Comparison of ENCODE assay signal across 8 cellular contexts in the genomic region with DNA sequence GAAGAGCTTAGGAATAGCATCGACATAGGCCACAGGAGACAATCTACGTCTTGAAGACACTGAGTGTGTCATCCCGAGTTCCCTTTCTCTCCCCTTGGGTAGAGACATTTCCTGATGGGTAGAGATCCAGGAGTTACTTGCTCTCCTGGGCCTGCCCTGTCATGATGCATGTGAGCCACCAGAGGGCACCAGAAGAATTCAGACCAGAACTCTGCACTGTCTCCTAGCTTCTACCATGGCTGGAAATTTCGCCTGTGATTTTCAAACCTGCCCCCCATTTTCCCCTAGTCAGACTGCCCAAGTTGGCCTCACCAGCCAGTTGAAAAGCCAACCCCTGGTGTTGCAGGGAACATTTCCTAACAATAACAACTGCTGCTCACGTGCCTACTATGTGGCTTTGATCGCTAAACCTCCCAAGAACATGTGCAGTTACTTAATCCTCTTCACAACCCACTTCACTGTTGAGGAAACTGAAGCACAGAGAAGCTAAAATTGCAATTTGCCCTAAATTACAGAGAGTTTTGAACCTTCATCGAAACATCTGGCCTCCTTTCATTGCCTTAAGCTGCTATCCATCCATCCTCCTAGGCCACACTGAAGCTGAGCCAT. TPM values are rescaled to one million over a fixed set of nuclear protein-coding genes. Genes with fewer than 3 reads are reported as not detected.
DNase-seq lines count a peak whose midpoint lies in the region; ATAC-seq lines count a peak whose summit lies in the region.

No MANE protein-coding gene starts in this region.

- no peaks in the 10 kb centered on the region for H3K27me3 Mint-ChIP-seq in activated CD4-positive, alpha-beta T cell treated with anti-CD3 and anti-CD28 coated beads for 36 hours

- H3K36me3 Mint-ChIP-seq in activated CD4-positive, alpha-beta T cell treated with anti-CD3 and anti-CD28 coated beads for 36 hours (ENCODE audit: low read depth) = no peaks in the 10 kb centered on the region

- intact Hi-C loops in activated CD4-positive, alpha-beta T cell treated with anti-CD3 and anti-CD28 coated beads for 36 hours (cut with DNase I, micrococcal nuclease) = loop anchor here in 1 of 2 experiments (1.0 to 5.0 kb wide), 2 partner anchors 152 to 278 kb away; no protein-coding TSS in a partner anchor

- CTCF ChIA-PET in activated CD4-positive, alpha-beta T cell treated with anti-CD3 and anti-CD28 coated beads for 36 hours (lab: Charles Lee) = interaction anchor here (0.5 to 6.7 kb wide), 24 partner anchors 9 to 1139 kb away, joined by 3 to 59 read pairs (median 3); partner anchors contain the start of gene RPS13

- DNase-seq in AML-193 (lab: John Stamatoyannopoulos, UW) (peak; percentile 52 to 66), NCI-H2196 (lab: John Stamatoyannopoulos, UW; ENCODE audit: unreplicated experiment) (peak; percentile 60), ecto neural progenitor cell (ENCODE audit: low spot score) (peak; percentile 76), lung microvascular endothelial cell (ENCODE audit: low read depth in 2 of 2) (peak; percentile 80 to 86)
- peak; percentile 77 for DNase-seq in activated CD4-positive, alpha-beta T cell treated with anti-CD3 and anti-CD28 coated beads for 36 hours
- peak; percentile 23 to 29 for DNase-seq in stimulated activated CD8-positive, alpha-beta memory T cell treated with anti-CD3 and anti-CD28 coated beads, Interleukin-15, amount 100 ng/mL, for 48 hours (ENCODE audit: low read depth in 2 of 2)

- H3K27ac Mint-ChIP-seq in activated CD4-positive, alpha-beta T cell treated with anti-CD3 and anti-CD28 coated beads for 36 hours = no peak overlapping the region

- peak; percentile 77 for ATAC-seq in GM18870 (IDR thresholded peaks at IDR 0.05; ENCODE audit: unreplicated experiment)
- ATAC-seq in HG03095 (IDR thresholded peaks at IDR 0.05; ENCODE audit: unreplicated experiment) = peak; percentile 65
- ATAC-seq in activated CD4-positive, alpha-beta T cell treated with anti-CD3 and anti-CD28 coated beads for 36 hours = peak; percentile 80

- no peaks in the 10 kb centered on the region for H3K9me3 Mint-ChIP-seq in activated CD4-positive, alpha-beta T cell treated with anti-CD3 and anti-CD28 coated beads for 36 hours (ENCODE audit: low read depth)

- POLR2A ChIA-PET in activated CD4-positive, alpha-beta T cell treated with anti-CD3 and anti-CD28 coated beads for 36 hours (lab: Charles Lee) = interaction anchor here (0.6 kb wide), 1 partner anchor 237 kb away, joined by 3 read pairs; no protein-coding TSS in a partner anchor

- no peak overlapping the region for H3K4me3 Mint-ChIP-seq in activated CD4-positive, alpha-beta T cell treated with anti-CD3 and anti-CD28 coated beads for 36 hours

- no peaks in the 10 kb centered on the region for H3K4me1 Mint-ChIP-seq in activated CD4-positive, alpha-beta T cell treated with anti-CD3 and anti-CD28 coated beads for 36 hours

RNA-seq across cellular contexts. Expression of gene C11orf58, which starts 47.2 kb away (rescaled TPM):
- total RNA-seq in activated CD4-positive, alpha-beta T cell treated with anti-CD3 and anti-CD28 coated beads for 36 hours = 100 to 1,000 TPM; 142 to 193 TPM
- total RNA-seq in lung microvascular endothelial cell = 136 and 165 TPM in 2 replicates

Comparison
In these comparisons a context has a peak if more than half of its experiments do, and no peak if none do; other contexts are left out.
1. Peak in every context shown above with its lines: DNase-seq and ATAC-seq.
2. DNase-seq: peak in every context shown above with its lines; median percentile 83 in lung microvascular endothelial cell; 77 in activated CD4-positive, alpha-beta T cell treated with anti-CD3 and anti-CD28 coated beads for 36 hours; 76 in ecto neural progenitor cell; 60 in NCI-H2196; 59 in AML-193; 26 in stimulated activated CD8-positive, alpha-beta memory T cell treated with anti-CD3 and anti-CD28 coated beads, Interleukin-15, amount 100 ng/mL, for 48 hours.